ENCODE assay signal across 11 cellular contexts in genomic region chr12:7639571-7640122, GRCh38. TPM values are rescaled to one million over a fixed set of nuclear protein-coding genes. Genes with fewer than 3 reads are reported as not detected.
DNase-seq lines count a peak whose midpoint lies in the region; ATAC-seq and TF ChIP-seq lines count a peak whose summit lies in the region.
"Not testable (repeated sequence)": the region's sequence is repeated elsewhere in the genome, so short reads cannot be mapped to it uniquely, and the experiment has no call there.
"Had no signal": no experiment of that assay in that cellular context is flagged by ENCODE, and none has a peak within 500 bp of the region (broad histone marks: within the 10 kb centered on the region; RNA-seq: fewer than 3 reads in every experiment).

No MANE protein-coding gene starts in this region.

- 23% methylated on average over 8 of the region's 41 CpGs for WGBS in SK-N-SH (ENCODE audit: low lambda C conversion rate)

- H3K36me3 ChIP-seq in CD8-positive, alpha-beta memory T cell (ENCODE audit: insufficient read depth, low read length); SK-N-SH (replicated peaks in 1 of 2; ENCODE audit: control insufficient read depth in 1 of 2, insufficient read depth in 2 of 2, low read length in 1 of 2): not testable (repeated sequence)

- H3K9me2 ChIP-seq in SK-N-SH = not testable (repeated sequence)

- not testable (repeated sequence) for H3K36me3 Mint-ChIP-seq in CD8-positive, alpha-beta memory T cell; activated T-helper 1 cell treated with anti-CD3 and anti-CD28 coated beads, Interleukin-12 subunit alpha, Interleukin-12 subunit beta, Interleukin-2, Interleukin-4 antibody, amounts not matched to agents 30 ng/mL and 10 ng/mL and 1 ng/mL, durations not matched to agents 14 hours and 24 hours and 36 hours (ENCODE audit: low read depth); naive thymus-derived CD8-positive, alpha-beta T cell; stimulated activated memory B cell treated with anti-CD40 and anti-IgM and Interleukin-4, amounts not matched to agents 10 μg/mL and 1 μg/mL and 100 μg/mL, for 72 hours

- peak; percentile 25 for ATAC-seq in left ventricle myocardium superior
- not testable (repeated sequence) for ATAC-seq in naive thymus-derived CD8-positive, alpha-beta T cell; stimulated activated memory B cell treated with anti-CD40 and anti-IgM and Interleukin-4, amounts not matched to agents 10 μg/mL and 1 μg/mL and 100 μg/mL, for 72 hours

- not testable (repeated sequence) for H3K27me3 ChIP-seq in CD8-positive, alpha-beta memory T cell (ENCODE audit: insufficient read depth, low read length, poor library complexity, severe bottlenecking)
- H3K27me3 ChIP-seq in SK-N-SH (ENCODE audit: insufficient read depth) = peaks cover 63% of the 10 kb centered on the region

- H3K9me3 ChIP-seq in CD8-positive, alpha-beta memory T cell (ENCODE audit: low read length); SK-N-SH: not testable (repeated sequence)

- TF ChIP-seq CTCF in SK-N-SH (IDR thresholded peaks at IDR 0.05); coronary artery (IDR thresholded peaks at IDR 0.05): not testable (repeated sequence)

- POLR2A ChIA-PET in CD8-positive, alpha-beta memory T cell (lab: Charles Lee); SK-N-SH (lab: Yijun Ruan, JAX): not testable (repeated sequence)
- POLR2A ChIA-PET in naive thymus-derived CD8-positive, alpha-beta T cell (lab: Charles Lee) = interaction anchor here (0.6 to 0.9 kb wide), 2 partner anchors 115 to 179 kb away, joined by 3 read pairs; no protein-coding TSS in a partner anchor

- H2AFZ ChIP-seq in SK-N-SH (ENCODE audit: low read depth) = not testable (repeated sequence)

- not testable (repeated sequence) for TF ChIP-seq EP300 in SK-N-SH (IDR thresholded peaks at IDR 0.05; ENCODE audit: borderline replicate concordance in 1 of 2, low read depth in 1 of 2, low read length in 1 of 2)

- DNase-seq in CD8-positive, alpha-beta memory T cell; SK-N-SH; coronary artery (ENCODE audit: low spot score); left ventricle myocardium superior: not testable (repeated sequence)
- peak; percentile 7 for DNase-seq in activated T-helper 1 cell treated with anti-CD3 and anti-CD28 coated beads, Interleukin-12 subunit alpha, Interleukin-12 subunit beta, Interleukin-2, Interleukin-4 antibody, amounts not matched to agents 30 ng/mL and 10 ng/mL and 1 ng/mL, durations not matched to agents 14 hours and 24 hours and 36 hours (ENCODE audit: low spot score)
- DNase-seq in naive thymus-derived CD8-positive, alpha-beta T cell = peak in 3 of 10 donors; percentile 8 to 52 (median 11)

- H4K20me1 ChIP-seq in SK-N-SH (ENCODE audit: insufficient read depth) = not testable (repeated sequence)

- H3K4me1 ChIP-seq in CD8-positive, alpha-beta memory T cell (ENCODE audit: insufficient read depth, low read length) = peaks cover 16% of the 10 kb centered on the region
- H3K4me1 ChIP-seq in SK-N-SH (ENCODE audit: control insufficient read depth in 1 of 2, insufficient read depth in 2 of 2, low read depth in 1 of 2, low read length in 1 of 2) = not testable (repeated sequence)

- H3K27me3 Mint-ChIP-seq in CD8-positive, alpha-beta memory T cell = peaks cover 3 to 19% of the 10 kb centered on the region in 2 donors
- H3K27me3 Mint-ChIP-seq in activated T-helper 1 cell treated with anti-CD3 and anti-CD28 coated beads, Interleukin-12 subunit alpha, Interleukin-12 subunit beta, Interleukin-2, Interleukin-4 antibody, amounts not matched to agents 30 ng/mL and 10 ng/mL and 1 ng/mL, durations not matched to agents 14 hours and 24 hours and 36 hours (ENCODE audit: insufficient read depth); naive thymus-derived CD8-positive, alpha-beta T cell: not testable (repeated sequence)
- peaks cover 56% of the 10 kb centered on the region for H3K27me3 Mint-ChIP-seq in stimulated activated memory B cell treated with anti-CD40 and anti-IgM and Interleukin-4, amounts not matched to agents 10 μg/mL and 1 μg/mL and 100 μg/mL, for 72 hours

- peak overlapping the region; percentile 36 for H3K4me3 ChIP-seq in CD8-positive, alpha-beta memory T cell (ENCODE audit: low read length)
- peak overlapping the region; percentile 12 to 26; a peak in 2 of 4 replicates for H3K4me3 ChIP-seq in SK-N-SH (ENCODE audit: low read depth in 2 of 2, low read length in 1 of 2)
- H3K4me3 ChIP-seq in coronary artery = peak overlapping the region; percentile 70

- not testable (repeated sequence) for H3F3A ChIP-seq in SK-N-SH (replicated peaks; ENCODE audit: insufficient read depth)

- H3K79me2 ChIP-seq in SK-N-SH (ENCODE audit: insufficient read depth) = not testable (repeated sequence)

- intact Hi-C loops in activated T-helper 1 cell treated with anti-CD3 and anti-CD28 coated beads, Interleukin-12 subunit alpha, Interleukin-12 subunit beta, Interleukin-2, Interleukin-4 antibody, amounts not matched to agents 30 ng/mL and 10 ng/mL and 1 ng/mL, durations not matched to agents 14 hours and 24 hours and 36 hours (cut with micrococcal nuclease) = loop anchor here (2.0 to 10.0 kb wide), 3 partner anchors 179 to 355 kb away; no protein-coding TSS in a partner anchor
- intact Hi-C loops in left ventricle myocardium superior (cut with micrococcal nuclease) = loop anchor here (2.0 to 10.0 kb wide), 2 partner anchors 175 to 419 kb away; no protein-coding TSS in a partner anchor

- H3K4me2 ChIP-seq in SK-N-SH = not testable (repeated sequence)

- H3K9ac ChIP-seq in SK-N-SH = not testable (repeated sequence)

- H3K27ac ChIP-seq in CD8-positive, alpha-beta memory T cell (ENCODE audit: low read depth, low read length); SK-N-SH (ENCODE audit: low read depth in 2 of 2, low read length in 1 of 2): not testable (repeated sequence)
- H3K27ac ChIP-seq in coronary artery = peak overlapping the region in 1 of 2 donors; percentile 5

- H3K27ac Mint-ChIP-seq in CD8-positive, alpha-beta memory T cell = peak overlapping the region in 7 of 8 donors; percentile 52 to 98 (median 88)
- H3K27ac Mint-ChIP-seq in activated T-helper 1 cell treated with anti-CD3 and anti-CD28 coated beads, Interleukin-12 subunit alpha, Interleukin-12 subunit beta, Interleukin-2, Interleukin-4 antibody, amounts not matched to agents 30 ng/mL and 10 ng/mL and 1 ng/mL, durations not matched to agents 14 hours and 24 hours and 36 hours = peak overlapping the region; percentile 83
- H3K27ac Mint-ChIP-seq in naive thymus-derived CD8-positive, alpha-beta T cell = peak overlapping the region; percentile 59 to 97 (median 94)
- H3K27ac Mint-ChIP-seq in stimulated activated memory B cell treated with anti-CD40 and anti-IgM and Interleukin-4, amounts not matched to agents 10 μg/mL and 1 μg/mL and 100 μg/mL, for 72 hours = not testable (repeated sequence)

- H3K4me3 Mint-ChIP-seq in CD8-positive, alpha-beta memory T cell = peak overlapping the region; percentile 79 to 91 (median 86)
- peak overlapping the region; percentile 82 for H3K4me3 Mint-ChIP-seq in activated T-helper 1 cell treated with anti-CD3 and anti-CD28 coated beads, Interleukin-12 subunit alpha, Interleukin-12 subunit beta, Interleukin-2, Interleukin-4 antibody, amounts not matched to agents 30 ng/mL and 10 ng/mL and 1 ng/mL, durations not matched to agents 14 hours and 24 hours and 36 hours
- H3K4me3 Mint-ChIP-seq in naive thymus-derived CD8-positive, alpha-beta T cell = peak overlapping the region; percentile 83 to 94 (median 89)
- H3K4me3 Mint-ChIP-seq in stimulated activated memory B cell treated with anti-CD40 and anti-IgM and Interleukin-4, amounts not matched to agents 10 μg/mL and 1 μg/mL and 100 μg/mL, for 72 hours = peak overlapping the region; percentile 68

- TF ChIP-seq RAD21 in SK-N-SH (IDR thresholded peaks at IDR 0.05; ENCODE audit: low read length) = not testable (repeated sequence)

- H3K9me3 Mint-ChIP-seq in CD8-positive, alpha-beta memory T cell; activated T-helper 1 cell treated with anti-CD3 and anti-CD28 coated beads, Interleukin-12 subunit alpha, Interleukin-12 subunit beta, Interleukin-2, Interleukin-4 antibody, amounts not matched to agents 30 ng/mL and 10 ng/mL and 1 ng/mL, durations not matched to agents 14 hours and 24 hours and 36 hours; naive thymus-derived CD8-positive, alpha-beta T cell; stimulated activated memory B cell treated with anti-CD40 and anti-IgM and Interleukin-4, amounts not matched to agents 10 μg/mL and 1 μg/mL and 100 μg/mL, for 72 hours: not testable (repeated sequence)

- H3K4me1 Mint-ChIP-seq in CD8-positive, alpha-beta memory T cell = peaks cover 24 to 27% (median 24%) of the 10 kb centered on the region in 3 donors
- peaks cover 24% of the 10 kb centered on the region for H3K4me1 Mint-ChIP-seq in activated T-helper 1 cell treated with anti-CD3 and anti-CD28 coated beads, Interleukin-12 subunit alpha, Interleukin-12 subunit beta, Interleukin-2, Interleukin-4 antibody, amounts not matched to agents 30 ng/mL and 10 ng/mL and 1 ng/mL, durations not matched to agents 14 hours and 24 hours and 36 hours (ENCODE audit: low read depth)
- peaks cover 26 to 46% (median 38%) of the 10 kb centered on the region in 4 donors for H3K4me1 Mint-ChIP-seq in naive thymus-derived CD8-positive, alpha-beta T cell
- H3K4me1 Mint-ChIP-seq in stimulated activated memory B cell treated with anti-CD40 and anti-IgM and Interleukin-4, amounts not matched to agents 10 μg/mL and 1 μg/mL and 100 μg/mL, for 72 hours = peaks cover 11% of the 10 kb centered on the region

- CTCF ChIA-PET in CD8-positive, alpha-beta memory T cell (lab: Charles Lee) = interaction anchor here (0.8 to 2.4 kb wide), 8 partner anchors 9 to 420 kb away, joined by 3 to 7 read pairs (median 4); no protein-coding TSS in a partner anchor
- CTCF ChIA-PET in SK-N-SH (lab: Yijun Ruan, JAX) = interaction anchor here (0.8 to 4.4 kb wide), 11 partner anchors 8 to 695 kb away, joined by 3 to 16 read pairs (median 3); no protein-coding TSS in a partner anchor

RNA-seq across cellular contexts. Expression of gene APOBEC1, which starts 26.1 kb away (rescaled TPM):
- total RNA-seq in CD8-positive, alpha-beta memory T cell = not detected
- polyA plus RNA-seq in CD8-positive, alpha-beta memory T cell = not detected
- not detected in 2 replicates for polyA plus RNA-seq in SK-N-SH (2012; rRNA removed)
- polyA plus RNA-seq in SK-N-SH (2012; cell fraction: cytosol; rRNA removed) = not detected in 2 replicates
- not detected in 2 replicates for polyA plus RNA-seq in SK-N-SH (2012; cell fraction: nucleus; rRNA removed)
- total RNA-seq in activated T-helper 1 cell treated with anti-CD3 and anti-CD28 coated beads, Interleukin-12 subunit alpha, Interleukin-12 subunit beta, Interleukin-2, Interleukin-4 antibody, amounts not matched to agents 30 ng/mL and 10 ng/mL and 1 ng/mL, durations not matched to agents 14 hours and 24 hours and 36 hours = not detected in 2 replicates
- total RNA-seq in left ventricle myocardium superior = not detected
- total RNA-seq in naive thymus-derived CD8-positive, alpha-beta T cell = not detected
- polyA plus RNA-seq in naive thymus-derived CD8-positive, alpha-beta T cell = not detected
- total RNA-seq: chondrocyte, M059J, pulmonary artery endothelial cell had no signal

RNA-seq across cellular contexts. Expression of gene GDF3, which starts 55.9 kb away (rescaled TPM):
- not detected for total RNA-seq in CD8-positive, alpha-beta memory T cell
- polyA plus RNA-seq in CD8-positive, alpha-beta memory T cell = not detected
- polyA plus RNA-seq in SK-N-SH (2012; rRNA removed) = not detected in 2 replicates
- polyA plus RNA-seq in SK-N-SH (2012; cell fraction: cytosol; rRNA removed) = not detected in 2 replicates
- not detected in 2 replicates for polyA plus RNA-seq in SK-N-SH (2012; cell fraction: nucleus; rRNA removed)
- total RNA-seq in activated T-helper 1 cell treated with anti-CD3 and anti-CD28 coated beads, Interleukin-12 subunit alpha, Interleukin-12 subunit beta, Interleukin-2, Interleukin-4 antibody, amounts not matched to agents 30 ng/mL and 10 ng/mL and 1 ng/mL, durations not matched to agents 14 hours and 24 hours and 36 hours = not detected in 2 replicates
- total RNA-seq in left ventricle myocardium superior = not detected
- not detected for total RNA-seq in naive thymus-derived CD8-positive, alpha-beta T cell
- not detected for polyA plus RNA-seq in naive thymus-derived CD8-positive, alpha-beta T cell
- total RNA-seq: chondrocyte, HT-29, M059J had no signal

Comparison
In these comparisons a context has a peak if more than half of its experiments do, and no peak if none do; other contexts are left out.
1. H3K4me3 ChIP-seq: peak in every context shown above with its lines; median percentile 70 in coronary artery; 36 in CD8-positive, alpha-beta memory T cell; 19 in SK-N-SH.